Comparison of ENCODE assay signal across 8 cellular contexts in genomic region chr15:82952156-82953081, GRCh38. TPM values are rescaled to one million over a fixed set of nuclear protein-coding genes. Genes with fewer than 3 reads are reported as not detected.
DNase-seq lines count a peak whose midpoint lies in the region; ATAC-seq and TF ChIP-seq lines count a peak whose summit lies in the region.

HOMER2 (minus strand) TSS chr15:82952720; CDS start chr15:82952535, 185 bp downstream.

- POLR2A ChIA-PET in activated CD4-positive, alpha-beta memory T cell treated with anti-CD3 and anti-CD28 coated beads for 36 hours (lab: Charles Lee): no interaction called here

- CTCF ChIA-PET in activated CD4-positive, alpha-beta memory T cell treated with anti-CD3 and anti-CD28 coated beads for 36 hours (lab: Charles Lee): interaction anchor here (1.5 kb wide), 1 partner anchor 33 kb away, joined by 3 read pairs; the partner anchor contains the start of gene RAMAC

- H3K9me3 ChIP-seq in HUES64 (ENCODE audit: insufficient read depth, low read depth, low read length): no peaks in the 10 kb centered on the region

- H3K27me3 Mint-ChIP-seq in activated CD4-positive, alpha-beta memory T cell treated with anti-CD3 and anti-CD28 coated beads for 36 hours: peaks cover 8% of the 10 kb centered on the region
- H3K27me3 Mint-ChIP-seq in natural killer cell (ENCODE audit: low read depth in 2 of 2): no peaks in the 10 kb centered on the region

- TF ChIP-seq CTCF in fibroblast of mammary gland (conservative IDR thresholded peaks at IDR 0.05; ENCODE audit: control insufficient read depth, insufficient read depth, low read depth, low read length): no peak
- TF ChIP-seq CTCF in natural killer cell (IDR thresholded peaks at IDR 0.05): no peak

- WGBS in HUES64: under 1% methylated on average over 119 of the region's 119 CpGs

- H3K4me1 Mint-ChIP-seq in activated CD4-positive, alpha-beta memory T cell treated with anti-CD3 and anti-CD28 coated beads for 36 hours (ENCODE audit: low read depth): no peaks in the 10 kb centered on the region
- no peaks in the 10 kb centered on the region for H3K4me1 Mint-ChIP-seq in natural killer cell

- H3K9ac ChIP-seq in HUES64 (ENCODE audit: low read depth, low read length): peak within 1 kb of the TSS; percentile 78

- no peak within 1 kb of the TSS for H3K27ac Mint-ChIP-seq in activated CD4-positive, alpha-beta memory T cell treated with anti-CD3 and anti-CD28 coated beads for 36 hours
- H3K27ac Mint-ChIP-seq in natural killer cell: no peak within 1 kb of the TSS

- H3K4me3 Mint-ChIP-seq in activated CD4-positive, alpha-beta memory T cell treated with anti-CD3 and anti-CD28 coated beads for 36 hours: peak within 1 kb of the TSS; percentile 73
- H3K4me3 Mint-ChIP-seq in natural killer cell: peak within 1 kb of the TSS; percentile 76

- peaks cover 46% of the 10 kb centered on the region for H3K27me3 ChIP-seq in HUES64 (ENCODE audit: insufficient read depth, low read length)

- H3K4me3 ChIP-seq in HUES64 (ENCODE audit: low read length): peak within 1 kb of the TSS; percentile 73
- peak within 1 kb of the TSS; percentile 12 for H3K4me3 ChIP-seq in fibroblast of mammary gland (ENCODE audit: control insufficient read depth, low read depth, low read length)

- no peaks in the 10 kb centered on the region for H3K36me3 Mint-ChIP-seq in activated CD4-positive, alpha-beta memory T cell treated with anti-CD3 and anti-CD28 coated beads for 36 hours
- H3K36me3 Mint-ChIP-seq in natural killer cell: no peaks in the 10 kb centered on the region

- peak; percentile 8 for DNase-seq in DMS53 treated with DMSO at 0.1 percent for 48 hours (lab: John Stamatoyannopoulos, UW; ENCODE audit: unreplicated experiment)
- DNase-seq in activated CD4-positive, alpha-beta memory T cell treated with anti-CD3 and anti-CD28 coated beads for 36 hours: peak; percentile 16
- DNase-seq in fibroblast of mammary gland (ENCODE audit: low read depth): peak; percentile 5
- no peak for DNase-seq in natural killer cell
- DNase-seq in DMS114 treated with DMSO at 0.1 percent for 48 hours (lab: John Stamatoyannopoulos, UW; ENCODE audit: unreplicated experiment): no peak

- intact Hi-C loops in activated CD4-positive, alpha-beta memory T cell treated with anti-CD3 and anti-CD28 coated beads for 36 hours (cut with micrococcal nuclease): loop anchor here (5.0 kb wide), 1 partner anchor 120 kb away; no protein-coding TSS in a partner anchor
- intact Hi-C loops in natural killer cell (cut with micrococcal nuclease): no loop called here

- H3K27ac ChIP-seq in HUES64 (ENCODE audit: low read depth, low read length): no peak within 1 kb of the TSS

- no peaks in the 10 kb centered on the region for H3K4me1 ChIP-seq in HUES64 (ENCODE audit: insufficient read depth, low read length)

- H3K9me3 Mint-ChIP-seq in activated CD4-positive, alpha-beta memory T cell treated with anti-CD3 and anti-CD28 coated beads for 36 hours: no peaks in the 10 kb centered on the region
- no peaks in the 10 kb centered on the region for H3K9me3 Mint-ChIP-seq in natural killer cell

- H3K36me3 ChIP-seq in HUES64 (ENCODE audit: insufficient read depth, low read length): no peaks in the 10 kb centered on the region

- ATAC-seq in natural killer cell: peak in 1 of 3 donors; percentile 74
- no peak for ATAC-seq in GM18502 (IDR thresholded peaks at IDR 0.05; ENCODE audit: poor library complexity, unreplicated experiment)
- no peak for ATAC-seq in HG03280 (IDR thresholded peaks at IDR 0.05; ENCODE audit: unreplicated experiment)

RNA-seq across cellular contexts. Expression of gene HOMER2, which starts in this region (rescaled TPM):
- polyA plus RNA-seq in HUES64 (2013, experiment 1 of 2): 13.5 TPM
- polyA plus RNA-seq in HUES64 (2013, experiment 2 of 2): 10.8 TPM
- total RNA-seq in activated CD4-positive, alpha-beta memory T cell treated with anti-CD3 and anti-CD28 coated beads for 36 hours: 1 to 10 TPM; 6.5 to 7.9 TPM
- total RNA-seq in natural killer cell: 1 to 10 TPM; 3.6 to 7.0 (median 4.0) TPM

Comparison
In these comparisons a context has a peak if more than half of its experiments do, and no peak if none do; other contexts are left out.
1. DNase-seq: peak in DMS53 treated with DMSO at 0.1 percent for 48 hours (single experiment), activated CD4-positive, alpha-beta memory T cell treated with anti-CD3 and anti-CD28 coated beads for 36 hours (single experiment) and fibroblast of mammary gland (single experiment); none in natural killer cell (single experiment) and DMS114 treated with DMSO at 0.1 percent for 48 hours (single experiment).